1 cellular context compared by ENCODE assay signal in genomic region chr17:45277216-45277849, GRCh38.
TF ChIP-seq lines count a peak whose summit lies in the region.

No MANE protein-coding gene starts in this region.

TF ChIP-seq in HepG2, 621 proteins besides CTCF, POLR2A, EP300 and RAD21 (continued from another document and continues in another):
- TF ChIP-seq MEIS2 (CRISPR knock-in tag; IDR thresholded peaks at IDR 0.05) (peak; percentile 40; the same call in 1 of the 2 replicates), SOX13 (IDR thresholded peaks at IDR 0.05) (no peak), SOX13 (CRISPR knock-in tag; conservative IDR thresholded peaks at IDR 0.05 in 1 of 2, IDR thresholded peaks at IDR 0.05 in 1 of 2) (no peak), PRDM10 (CRISPR knock-in tag; IDR thresholded peaks at IDR 0.05; ENCODE audit: low read depth) (no peak), TBL1XR1 (IDR thresholded peaks at IDR 0.05; ENCODE audit: borderline replicate concordance, low read length, partially characterized antibody) (no peak), RXRA (CRISPR knock-in tag; IDR thresholded peaks at IDR 0.05) (peak; percentile 21; the same call in 1 of the 2 replicates), ZSCAN31 (CRISPR knock-in tag; IDR thresholded peaks at IDR 0.05; ENCODE audit: low read depth) (no peak), HINFP (CRISPR knock-in tag; IDR thresholded peaks at IDR 0.05; ENCODE audit: low read depth) (0 out of 2 replicates have a peak, but pooled peaks have one; percentile 27), KLF9 (CRISPR knock-in tag; IDR thresholded peaks at IDR 0.05; ENCODE audit: low read depth) (no peak), AKAP8 (CRISPR knock-in tag; IDR thresholded peaks at IDR 0.05) (no peak), MTA1 (CRISPR knock-in tag; IDR thresholded peaks at IDR 0.05; ENCODE audit: borderline replicate concordance) (no peak), ZNF770 (CRISPR knock-in tag; IDR thresholded peaks at IDR 0.05) (no peak), CEBPG (CRISPR knock-in tag; IDR thresholded peaks at IDR 0.05) (peak; percentile 28), MTF1 (CRISPR knock-in tag; IDR thresholded peaks at IDR 0.05) (no peak), ZNF552 (CRISPR knock-in tag; IDR thresholded peaks at IDR 0.05; ENCODE audit: borderline replicate concordance) (no peak), CBFB (CRISPR knock-in tag; IDR thresholded peaks at IDR 0.05) (no peak), PHF21A (CRISPR knock-in tag; IDR thresholded peaks at IDR 0.05) (0 out of 2 replicates have a peak, but pooled peaks have one; percentile 20), IKZF1 (IDR thresholded peaks at IDR 0.05) (no peak), ZNF75D (CRISPR knock-in tag; IDR thresholded peaks at IDR 0.05; ENCODE audit: borderline replicate concordance) (no peak), RFX1 (IDR thresholded peaks at IDR 0.05) (no peak), ZEB1 (IDR thresholded peaks at IDR 0.05; ENCODE audit: insufficient replicate concordance, low read depth) (no peak), ZC3H4 (CRISPR knock-in tag; IDR thresholded peaks at IDR 0.05; ENCODE audit: borderline replicate concordance) (no peak), SRSF9 (IDR thresholded peaks at IDR 0.05; ENCODE audit: borderline replicate concordance, insufficient read depth, low read depth, low read length, poor library complexity, severe bottlenecking) (no peak), ARNTL (CRISPR knock-in tag; IDR thresholded peaks at IDR 0.05) (no peak), CREB1 (IDR thresholded peaks at IDR 0.05) (no peak), CREB1 (CRISPR knock-in tag; IDR thresholded peaks at IDR 0.05) (no peak), ZNF609 (CRISPR knock-in tag; IDR thresholded peaks at IDR 0.05; ENCODE audit: borderline replicate concordance) (no peak), ZNF17 (CRISPR knock-in tag; IDR thresholded peaks at IDR 0.05) (no peak), GLI4 (CRISPR knock-in tag; IDR thresholded peaks at IDR 0.05; ENCODE audit: borderline replicate concordance) (no peak), NFE2 (CRISPR knock-in tag; IDR thresholded peaks at IDR 0.05) (no peak), ZNF879 (CRISPR knock-in tag; IDR thresholded peaks at IDR 0.05) (no peak), NKX3-1 (CRISPR knock-in tag; IDR thresholded peaks at IDR 0.05) (peak; percentile 47; the same call in 1 of the 2 replicates), ZNF773 (CRISPR knock-in tag; IDR thresholded peaks at IDR 0.05; ENCODE audit: borderline replicate concordance) (no peak), PAF1 (CRISPR knock-in tag; IDR thresholded peaks at IDR 0.05) (no peak), ARHGAP35 (CRISPR knock-in tag; IDR thresholded peaks at IDR 0.05; ENCODE audit: borderline replicate concordance) (no peak), ARID2 (CRISPR knock-in tag; IDR thresholded peaks at IDR 0.05; ENCODE audit: borderline replicate concordance) (no peak), MBNL3 (CRISPR knock-in tag; conservative IDR thresholded peaks at IDR 0.05) (no peak), ETV5 (CRISPR knock-in tag; IDR thresholded peaks at IDR 0.05; ENCODE audit: borderline replicate concordance) (peak; percentile 22; the same call in 1 of the 2 replicates), HMG20B (CRISPR knock-in tag; conservative IDR thresholded peaks at IDR 0.05) (0 out of 2 replicates have a peak, but pooled peaks have one; percentile 31), ZNF33B (CRISPR knock-in tag; IDR thresholded peaks at IDR 0.05) (no peak; the same call in 1 of the 2 replicates), ZNF138 (CRISPR knock-in tag; IDR thresholded peaks at IDR 0.05; ENCODE audit: low read depth) (no peak), NPAS2 (CRISPR knock-in tag; IDR thresholded peaks at IDR 0.05; ENCODE audit: borderline replicate concordance) (no peak), HNF4A (CRISPR knock-in tag; IDR thresholded peaks at IDR 0.05) (peak; percentile 65), ZNF607 (CRISPR knock-in tag; IDR thresholded peaks at IDR 0.05; ENCODE audit: borderline replicate concordance) (no peak)
- TF ChIP-seq, protein P1, sequence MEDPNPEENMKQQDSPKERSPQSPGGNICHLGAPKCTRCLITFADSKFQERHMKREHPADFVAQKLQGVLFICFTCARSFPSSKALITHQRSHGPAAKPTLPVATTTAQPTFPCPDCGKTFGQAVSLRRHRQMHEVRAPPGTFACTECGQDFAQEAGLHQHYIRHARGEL (CRISPR knock-in tag; IDR thresholded peaks at IDR 0.05), result no peak
- TF ChIP-seq, protein P2, sequence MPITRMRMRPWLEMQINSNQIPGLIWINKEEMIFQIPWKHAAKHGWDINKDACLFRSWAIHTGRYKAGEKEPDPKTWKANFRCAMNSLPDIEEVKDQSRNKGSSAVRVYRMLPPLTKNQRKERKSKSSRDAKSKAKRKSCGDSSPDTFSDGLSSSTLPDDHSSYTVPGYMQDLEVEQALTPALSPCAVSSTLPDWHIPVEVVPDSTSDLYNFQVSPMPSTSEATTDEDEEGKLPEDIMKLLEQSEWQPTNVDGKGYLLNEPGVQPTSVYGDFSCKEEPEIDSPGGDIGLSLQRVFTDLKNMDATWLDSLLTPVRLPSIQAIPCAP (CRISPR knock-in tag; IDR thresholded peaks at IDR 0.05; ENCODE audit: low read depth), result no peak
- TF ChIP-seq, protein P3, sequence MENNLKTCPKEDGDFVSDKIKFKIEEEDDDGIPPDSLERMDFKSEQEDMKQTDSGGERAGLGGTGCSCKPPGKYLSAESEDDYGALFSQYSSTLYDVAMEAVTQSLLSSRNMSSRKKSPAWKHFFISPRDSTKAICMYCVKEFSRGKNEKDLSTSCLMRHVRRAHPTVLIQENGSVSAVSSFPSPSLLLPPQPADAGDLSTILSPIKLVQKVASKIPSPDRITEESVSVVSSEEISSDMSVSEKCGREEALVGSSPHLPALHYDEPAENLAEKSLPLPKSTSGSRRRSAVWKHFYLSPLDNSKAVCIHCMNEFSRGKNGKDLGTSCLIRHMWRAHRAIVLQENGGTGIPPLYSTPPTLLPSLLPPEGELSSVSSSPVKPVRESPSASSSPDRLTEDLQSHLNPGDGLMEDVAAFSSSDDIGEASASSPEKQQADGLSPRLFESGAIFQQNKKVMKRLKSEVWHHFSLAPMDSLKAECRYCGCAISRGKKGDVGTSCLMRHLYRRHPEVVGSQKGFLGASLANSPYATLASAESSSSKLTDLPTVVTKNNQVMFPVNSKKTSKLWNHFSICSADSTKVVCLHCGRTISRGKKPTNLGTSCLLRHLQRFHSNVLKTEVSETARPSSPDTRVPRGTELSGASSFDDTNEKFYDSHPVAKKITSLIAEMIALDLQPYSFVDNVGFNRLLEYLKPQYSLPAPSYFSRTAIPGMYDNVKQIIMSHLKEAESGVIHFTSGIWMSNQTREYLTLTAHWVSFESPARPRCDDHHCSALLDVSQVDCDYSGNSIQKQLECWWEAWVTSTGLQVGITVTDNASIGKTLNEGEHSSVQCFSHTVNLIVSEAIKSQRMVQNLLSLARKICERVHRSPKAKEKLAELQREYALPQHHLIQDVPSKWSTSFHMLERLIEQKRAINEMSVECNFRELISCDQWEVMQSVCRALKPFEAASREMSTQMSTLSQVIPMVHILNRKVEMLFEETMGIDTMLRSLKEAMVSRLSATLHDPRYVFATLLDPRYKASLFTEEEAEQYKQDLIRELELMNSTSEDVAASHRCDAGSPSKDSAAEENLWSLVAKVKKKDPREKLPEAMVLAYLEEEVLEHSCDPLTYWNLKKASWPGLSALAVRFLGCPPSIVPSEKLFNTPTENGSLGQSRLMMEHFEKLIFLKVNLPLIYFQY (CRISPR knock-in tag; IDR thresholded peaks at IDR 0.05; ENCODE audit: borderline replicate concordance), result no peak
- TF ChIP-seq, protein P4, sequence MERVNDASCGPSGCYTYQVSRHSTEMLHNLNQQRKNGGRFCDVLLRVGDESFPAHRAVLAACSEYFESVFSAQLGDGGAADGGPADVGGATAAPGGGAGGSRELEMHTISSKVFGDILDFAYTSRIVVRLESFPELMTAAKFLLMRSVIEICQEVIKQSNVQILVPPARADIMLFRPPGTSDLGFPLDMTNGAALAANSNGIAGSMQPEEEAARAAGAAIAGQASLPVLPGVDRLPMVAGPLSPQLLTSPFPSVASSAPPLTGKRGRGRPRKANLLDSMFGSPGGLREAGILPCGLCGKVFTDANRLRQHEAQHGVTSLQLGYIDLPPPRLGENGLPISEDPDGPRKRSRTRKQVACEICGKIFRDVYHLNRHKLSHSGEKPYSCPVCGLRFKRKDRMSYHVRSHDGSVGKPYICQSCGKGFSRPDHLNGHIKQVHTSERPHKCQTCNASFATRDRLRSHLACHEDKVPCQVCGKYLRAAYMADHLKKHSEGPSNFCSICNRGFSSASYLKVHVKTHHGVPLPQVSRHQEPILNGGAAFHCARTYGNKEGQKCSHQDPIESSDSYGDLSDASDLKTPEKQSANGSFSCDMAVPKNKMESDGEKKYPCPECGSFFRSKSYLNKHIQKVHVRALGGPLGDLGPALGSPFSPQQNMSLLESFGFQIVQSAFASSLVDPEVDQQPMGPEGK (CRISPR knock-in tag; IDR thresholded peaks at IDR 0.05), result peak; percentile 56
